ENCODE assay signal across 16 cellular contexts in genomic region chr5:82335807-82336206, GRCh38. TPM values are rescaled to one million over a fixed set of nuclear protein-coding genes. Genes with fewer than 3 reads are reported as not detected.
A peak's percentile ranks its signal among the peaks of the same experiment; 100 is the strongest.
DNase-seq lines count a peak whose midpoint lies in the region; ATAC-seq, FAIRE-seq and TF ChIP-seq lines count a peak whose summit lies in the region.
"Had no signal": no experiment of that assay in that cellular context is flagged by ENCODE, and none has a peak within 500 bp of the region (broad histone marks: within the 10 kb centered on the region; RNA-seq: fewer than 3 reads in every experiment).

No MANE protein-coding gene starts in this region.

- CTCF ChIA-PET in K562 (lab: Yijun Ruan, JAX; ENCODE audit: low intra/inter-chr PET ratio), result no interaction called here

- H3K79me1 ChIP-seq in mesenchymal stem cell (replicated peaks; ENCODE audit: low read length, poor library complexity, severe bottlenecking), result no peaks in the 10 kb centered on the region

- H3K27ac ChIP-seq in K562 (ENCODE audit: extremely low read depth, low read depth, low read length), result no peak overlapping the region
- no peak overlapping the region for H3K27ac ChIP-seq in mesenchymal stem cell (ENCODE audit: low read length, poor library complexity, severe bottlenecking)
- peak overlapping the region; percentile 9 to 61 (median 36) for H3K27ac ChIP-seq in upper lobe of left lung
- H3K27ac ChIP-seq in tibial nerve, result peak overlapping the region in 2 of 4 donors; percentile 55 to 57

- no peak for TF ChIP-seq EP300 in K562 (IDR thresholded peaks at IDR 0.05; ENCODE audit: low read length)
- TF ChIP-seq EP300 in upper lobe of left lung (IDR thresholded peaks at IDR 0.05), result no peak
- TF ChIP-seq EP300 in tibial nerve (IDR thresholded peaks at IDR 0.05), result no peak

- BruUV-seq in K562 (replicated peaks; lab: Mats Ljungman, UMichigan), result no TSS peak

- TF ChIP-seq RAD21 in K562 (CRISPR knock-in tag; conservative IDR thresholded peaks at IDR 0.05 in 1 of 2, IDR thresholded peaks at IDR 0.05 in 1 of 2), result no peak

- H3K14ac ChIP-seq in mesenchymal stem cell (ENCODE audit: low read length in 2 of 2), result no peak overlapping the region

- H2BK120ac ChIP-seq in mesenchymal stem cell (ENCODE audit: low read depth, low read length), result peak overlapping the region; percentile 11

- H3K4me2 ChIP-seq in K562 (ENCODE audit: insufficient read depth, low read length) (no peak overlapping the region), mesenchymal stem cell (ENCODE audit: low read length, poor library complexity, severe bottlenecking) (no peak overlapping the region)

- H2BK15ac ChIP-seq in mesenchymal stem cell (ENCODE audit: low read depth, poor library complexity, severe bottlenecking), result no peak overlapping the region

- no peak overlapping the region for H2AFZ ChIP-seq in K562 (ENCODE audit: low read depth, low read length)
- no peak overlapping the region for H2AFZ ChIP-seq in mesenchymal stem cell (ENCODE audit: low read depth, low read length)

- no peak overlapping the region for H2BK5ac ChIP-seq in mesenchymal stem cell (ENCODE audit: low read depth, low read length, poor library complexity, severe bottlenecking)

- intact Hi-C loops in K562 (cut with micrococcal nuclease), result loop anchor here (2.0 kb wide), 1 partner anchor 23 kb away; no protein-coding TSS in a partner anchor
- intact Hi-C loops in mucosa of descending colon (cut with DNase I, micrococcal nuclease), result no loop called here

- H2AK5ac ChIP-seq in mesenchymal stem cell (ENCODE audit: low read length, severe bottlenecking), result no peak overlapping the region

- H3K9me1 ChIP-seq in K562 (ENCODE audit: control insufficient read depth, insufficient read depth, low read length), result no peaks in the 10 kb centered on the region

- POLR2A ChIA-PET in K562 (lab: Yijun Ruan, JAX), result interaction anchor here (1.3 kb wide), 1 partner anchor 8 kb away, joined by 5 read pairs; no protein-coding TSS in a partner anchor

- DNase-seq in LHCN-M2 (ENCODE audit: low read depth), result peak; percentile 82
- DNase-seq in K562 (ENCODE audit: extremely low read depth in 1 of 4, low spot score in 3 of 4), result no peak
- peak; percentile 43 for DNase-seq in mesenchymal stem cell
- no peak for DNase-seq in upper lobe of left lung
- no peak for DNase-seq in OCI-M1 (lab: John Stamatoyannopoulos, UW)
- DNase-seq in tibial nerve (ENCODE audit: low spot score in 2 of 2), result no peak
- DNase-seq in GM19240 (ENCODE audit: insufficient read length, low spot score), result no peak
- no peak for DNase-seq in mucosa of descending colon
- DNase-seq: activated CD8-positive, alpha-beta T cell treated with anti-CD3 and anti-CD28 coated beads for 36 hours; DMS53; MV-4-11; NCI-H2029 treated with DMSO at 0.1 percent for 48 hours; NCI-H526 treated with DMSO at 0.1 percent for 48 hours; stimulated activated CD4-positive, alpha-beta T cell treated with anti-CD3 and anti-CD28 coated beads, Interleukin-2, amount 100 ng/mL, for 24 hours had no signal

- no peaks in the 10 kb centered on the region for H4K20me1 ChIP-seq in K562 (replicated peaks; ENCODE audit: control insufficient read depth, insufficient read depth, low read length)

- H3K36me3 ChIP-seq in K562 (ENCODE audit: control insufficient read depth, insufficient read depth, low read length) (no peaks in the 10 kb centered on the region), mesenchymal stem cell (ENCODE audit: control insufficient read depth in 1 of 2, insufficient read depth in 2 of 2, low read depth in 1 of 2, low read length in 2 of 2) (no peaks in the 10 kb centered on the region), upper lobe of left lung (no peaks in the 10 kb centered on the region), tibial nerve (no peaks in the 10 kb centered on the region), mucosa of descending colon (ENCODE audit: low read depth) (no peaks in the 10 kb centered on the region)

- ATAC-seq in K562 (no peak), upper lobe of left lung (ENCODE audit: low FRiP score in 2 of 2) (no peak), mucosa of descending colon (no peak)
- ATAC-seq: activated CD8-positive, alpha-beta T cell treated with anti-CD3 and anti-CD28 coated beads for 36 hours had no signal

- H3K4me1 ChIP-seq in K562 (replicated peaks in 1 of 2; ENCODE audit: control insufficient read depth in 2 of 2, insufficient read depth in 2 of 2, low read length in 2 of 2) (peaks cover 0 to 15% of the 10 kb centered on the region in 2 experiments; a peak in 4 of 5 replicates), mesenchymal stem cell (ENCODE audit: control insufficient read depth, insufficient read depth, low read depth, low read length) (peaks cover 8% of the 10 kb centered on the region), upper lobe of left lung (peaks cover 0 to 10% (median 6%) of the 10 kb centered on the region in 4 donors), tibial nerve (peaks cover 0 to 25% (median 2%) of the 10 kb centered on the region in 4 donors), mucosa of descending colon (ENCODE audit: low read depth) (no peaks in the 10 kb centered on the region)

- no peak overlapping the region for H3K4me3 ChIP-seq in K562
- no peak overlapping the region for H3K4me3 ChIP-seq in mesenchymal stem cell (ENCODE audit: insufficient read depth in 1 of 2, low read depth in 1 of 2, low read length in 2 of 2)
- no peak overlapping the region for H3K4me3 ChIP-seq in upper lobe of left lung
- no peak overlapping the region for H3K4me3 ChIP-seq in tibial nerve
- H3K4me3 ChIP-seq in mucosa of descending colon, result no peak overlapping the region

- in situ Hi-C loops in K562 (cut with MboI), result no loop called here

- H3K79me2 ChIP-seq in K562 (ENCODE audit: control insufficient read depth, insufficient read depth, low read length), result no peaks in the 10 kb centered on the region

- H3K9ac ChIP-seq in K562 (ENCODE audit: insufficient read depth in 1 of 2, low read depth in 2 of 2, low read length in 2 of 2) (no peak overlapping the region), mesenchymal stem cell (ENCODE audit: low read length) (no peak overlapping the region)

- TF ChIP-seq CTCF in K562 (IDR thresholded peaks at IDR 0.05 in 2 of 3, conservative IDR thresholded peaks at IDR 0.05 in 1 of 3; ENCODE audit: insufficient read depth in 2 of 3, low read depth in 1 of 3, low read length in 3 of 3), result no peak
- TF ChIP-seq CTCF in upper lobe of left lung (IDR thresholded peaks at IDR 0.05), result no peak
- TF ChIP-seq CTCF in tibial nerve (IDR thresholded peaks at IDR 0.05), result no peak
- TF ChIP-seq CTCF in mucosa of descending colon (IDR thresholded peaks at IDR 0.05), result no peak

- 48% methylated on average over 5 of the region's 5 CpGs for WGBS in K562 (ENCODE audit: insufficient coverage, low coverage, missing lambda C conversion rate)
- WGBS in mesenchymal stem cell, result 70% methylated on average over 2 of the region's 5 CpGs
- WGBS in upper lobe of left lung, 2 donors, result 78 to 89% methylated on average over 5 of the region's 5 CpGs
- WGBS in tibial nerve, 2 donors, result 71 to 81% methylated on average over 5 of the region's 5 CpGs

- H2BK12ac ChIP-seq in mesenchymal stem cell (ENCODE audit: low read length in 2 of 2), result peak overlapping the region in 1 of 2 experiments; percentile 45

- no peak overlapping the region for H4K8ac ChIP-seq in mesenchymal stem cell (ENCODE audit: low read length)

- TF ChIP-seq POLR2A in K562 (conservative IDR thresholded peaks at IDR 0.05) (no peak), upper lobe of left lung (IDR thresholded peaks at IDR 0.05) (no peak), tibial nerve (IDR thresholded peaks at IDR 0.05) (no peak)

- no peak overlapping the region for H3K18ac ChIP-seq in mesenchymal stem cell (ENCODE audit: low read depth in 1 of 2, low read length in 2 of 2)

- no peak overlapping the region for H4K91ac ChIP-seq in mesenchymal stem cell (ENCODE audit: low read length)

- H3K23ac ChIP-seq in mesenchymal stem cell (ENCODE audit: low read length in 2 of 2), result no peak overlapping the region

- peak overlapping the region in 1 of 2 experiments; percentile 37 for H3K4ac ChIP-seq in mesenchymal stem cell (ENCODE audit: low read depth in 1 of 2, low read length in 2 of 2)

- H3K9me3 ChIP-seq in K562 (replicated peaks; ENCODE audit: control insufficient read depth, insufficient read depth, low read depth, low read length), result no peaks in the 10 kb centered on the region
- no peaks in the 10 kb centered on the region for H3K9me3 ChIP-seq in mesenchymal stem cell (ENCODE audit: control insufficient read depth, low read length)
- H3K9me3 ChIP-seq in upper lobe of left lung, result no peaks in the 10 kb centered on the region
- no peaks in the 10 kb centered on the region for H3K9me3 ChIP-seq in tibial nerve
- H3K9me3 ChIP-seq in mucosa of descending colon, result no peaks in the 10 kb centered on the region

- H3K27me3 ChIP-seq in K562 (ENCODE audit: control insufficient read depth in 2 of 2, insufficient read depth in 2 of 2, low read length in 2 of 2), result no peaks in the 10 kb centered on the region; a peak in 1 of 5 replicates
- no peaks in the 10 kb centered on the region for H3K27me3 ChIP-seq in mesenchymal stem cell (ENCODE audit: control insufficient read depth in 1 of 2, insufficient read depth in 1 of 2, low read length in 2 of 2)
- no peaks in the 10 kb centered on the region for H3K27me3 ChIP-seq in upper lobe of left lung
- H3K27me3 ChIP-seq in tibial nerve, result no peaks in the 10 kb centered on the region

- no peak for FAIRE-seq in K562 (lab: Jason Lieb, UNC)
- FAIRE-seq: colon, GM18507 had no signal

RNA-seq across cellular contexts. Expression of gene RPS23, which starts 57.7 kb away (rescaled TPM):
- total RNA-seq in LHCN-M2 (2014; rRNA removed) (1,596 and 2,071 TPM in 2 replicates), K562 (2014; rRNA removed) (4,345 and 7,063 TPM in 2 replicates), K562 (2014; rRNA removed; fragmentation: Illumina TruSeq; extraction: Trizol) (6,408 and 7,046 TPM in 2 replicates), K562 (2015; rRNA removed; fragmentation: Illumina TruSeq; extraction: Trizol) (6,302 and 6,440 TPM in 2 replicates), K562 (2021) (3,252 and 3,488 TPM in 2 replicates), upper lobe of left lung (1,000 to 10,000 TPM; 1,173 to 2,208 (median 1,478) TPM), tibial nerve (1,000 to 10,000 TPM; 1,823 to 2,213 (median 2,095) TPM), mucosa of descending colon (1,000 to 10,000 TPM; 1,146 to 1,498 (median 1,222) TPM)
- polyA plus RNA-seq in LHCN-M2 (2012), result 3,896 TPM
- total RNA-seq in K562 (2011; cell fraction: chromatin; rRNA removed; ENCODE audit: low replicate concordance), result 346 and 447 TPM in 2 replicates
- total RNA-seq in K562 (2011; cell fraction: nucleolus; rRNA removed), result 526 and 614 TPM in 2 replicates
- total RNA-seq in K562 (2011; cell fraction: nucleoplasm; rRNA removed), result 1,360 and 2,588 TPM in 2 replicates
- polyA plus RNA-seq in K562 (2011; rRNA removed) (4,543 and 4,761 TPM in 2 replicates), K562 (2014; fragmentation: Illumina TruSeq; extraction: Trizol) (5,425 and 5,953 TPM in 2 replicates), K562 (2014; fragmentation: Nextera tagmentation; extraction: Ambion mirVana) (1,000 to 10,000 TPM; 5,181 to 6,445 TPM), K562 (2014; rRNA removed) (7,344 and 10,689 TPM in 2 replicates)
- 2,442 and 6,019 TPM in 2 replicates for polyA plus RNA-seq in K562 (2011; cell fraction: cytosol; rRNA removed)
- 1,013 and 2,216 TPM in 2 replicates for polyA plus RNA-seq in K562 (2011; cell fraction: nucleus; rRNA removed)
- 5,059 and 9,769 TPM in 2 replicates for polyA plus RNA-seq in K562 (2012)
- 6,635 and 7,075 TPM in 2 replicates for polyA minus RNA-seq in K562 (2011; rRNA and poly(A)+ RNA removed)
- polyA minus RNA-seq in K562 (2011; cell fraction: cytosol; rRNA and poly(A)+ RNA removed), result 1,206 and 1,219 TPM in 2 replicates
- polyA minus RNA-seq in K562 (2011; cell fraction: nucleus; rRNA and poly(A)+ RNA removed), result 123 and 336 TPM in 2 replicates
- 2,982 TPM for polyA plus RNA-seq in mesenchymal stem cell (2013, experiment 1 of 2)
- 3,039 TPM for polyA plus RNA-seq in mesenchymal stem cell (2013, experiment 2 of 2)

Comparison
In these comparisons a context has a peak if more than half of its experiments do, and no peak if none do; other contexts are left out.
1. DNase-seq: peak in LHCN-M2 (single experiment) and mesenchymal stem cell (single experiment); none in K562 (0 of 4), upper lobe of left lung (0 of 2), OCI-M1 (single experiment), tibial nerve (0 of 2), GM19240 (single experiment) and mucosa of descending colon (0 of 3).
2. H3K27ac ChIP-seq: peak in upper lobe of left lung (4 of 4); none in K562 (single experiment) and mesenchymal stem cell (single experiment).